23 cellular contexts compared by ENCODE assay signal in genomic region chr20:1500496-1500895, GRCh38. TPM values are rescaled to one million over a fixed set of nuclear protein-coding genes. Genes with fewer than 3 reads are reported as not detected.
DNase-seq lines count a peak whose midpoint lies in the region; ATAC-seq and TF ChIP-seq lines count a peak whose summit lies in the region.
"Had no signal": no experiment of that assay in that cellular context is flagged by ENCODE, and none has a peak within 500 bp of the region (broad histone marks: within the 10 kb centered on the region; RNA-seq: fewer than 3 reads in every experiment).

No MANE protein-coding gene starts in this region.

- no peaks in the 10 kb centered on the region for H4K20me1 ChIP-seq in PC-9 (ENCODE audit: insufficient read depth)

- H3K27me3 ChIP-seq in HUES48 (ENCODE audit: control insufficient read depth, insufficient read depth, low read length) (no peaks in the 10 kb centered on the region), PC-9 (ENCODE audit: insufficient read depth, low read depth) (no peaks in the 10 kb centered on the region), lower lobe of right lung (ENCODE audit: low read depth) (peaks cover 4% of the 10 kb centered on the region)
- H3K27me3 ChIP-seq: tibial nerve had no signal

- H3K9me3 ChIP-seq in HUES48 (ENCODE audit: control insufficient read depth, insufficient read depth, low read length), result 0 out of 2 replicates have a peak, but pooled peaks cover 3% of the 10 kb centered on the region
- peaks cover 37% of the 10 kb centered on the region for H3K9me3 ChIP-seq in PC-9 (ENCODE audit: insufficient read depth, low read depth)
- H3K9me3 ChIP-seq in lower lobe of right lung, result no peaks in the 10 kb centered on the region

- POLR2A ChIA-PET in PC-9 (lab: Charles Lee; ENCODE audit: unreplicated experiment), result interaction anchor here (0.6 to 1.0 kb wide), 4 partner anchors 11 to 1423 kb away, joined by 3 to 6 read pairs (median 3); no protein-coding TSS in a partner anchor

- DNase-seq in PC-9 (no peak), left kidney (ENCODE audit: low read depth, low spot score) (peak; percentile 6), lower lobe of right lung (no peak), DMS79 (lab: John Stamatoyannopoulos, UW) (no peak)
- no peak for DNase-seq in activated naive CD4-positive, alpha-beta T cell (lab: John Stamatoyannopoulos, UW)
- no peak for DNase-seq in activated effector memory CD4-positive, alpha-beta T cell treated with Interleukin-2 at 50 U/mL for 16 hours
- DNase-seq: activated CD4-positive, alpha-beta T cell treated with anti-CD3 and anti-CD28 coated beads, Interleukin-2, amount 50 U/mL, for 1 hour; activated naive CD4-positive, alpha-beta T cell treated with anti-CD3 and anti-CD28 coated beads, Interleukin-2, amount 10 ng/mL, durations not matched to agents 7 days and 5 days; aorta; CD8-positive, alpha-beta memory T cell; DMS79 treated with DMSO at 0.1 percent for 48 hours; effector memory CD4-positive, alpha-beta T cell; kidney; mesenchymal stem cell; natural killer cell; pancreas; stimulated activated CD4-positive, alpha-beta T cell treated with anti-CD3 and anti-CD28 coated beads, Interleukin-1b, Interleukin-23, amount 100 ng/mL, for 48 hours; stimulated activated naive CD4-positive, alpha-beta T cell treated with Interleukin-2 at 50 U/mL for 16 hours; SW 1271 had no signal

- intact Hi-C loops in PC-9 (cut with micrococcal nuclease; ENCODE audit: unreplicated experiment) (loop anchor here (5.0 kb wide), 1 partner anchor 217 kb away; no protein-coding TSS in a partner anchor), lower lobe of right lung (cut with DNase I) (no loop called here)
- intact Hi-C loops in dendritic cell treated with granulocyte-macrophage colony-stimulating factor and Interleukin-4, amounts not matched to agents 40 ng/mL and 50 ng/mL, for 4 days (cut with micrococcal nuclease), result loop anchor here (5.0 kb wide), 1 partner anchor 188 kb away; no protein-coding TSS in a partner anchor

- H3K9me3 Mint-ChIP-seq in dendritic cell treated with granulocyte-macrophage colony-stimulating factor and Interleukin-4, amounts not matched to agents 40 ng/mL and 50 ng/mL, for 4 days, result no peaks in the 10 kb centered on the region
- H3K9me3 Mint-ChIP-seq: natural killer cell had no signal

- H3K9me2 ChIP-seq in PC-9 (ENCODE audit: insufficient read depth), result no peaks in the 10 kb centered on the region

- no TSS peak for BruUV-seq in PC-9 (replicated peaks; lab: Mats Ljungman, UMichigan)

- no peak overlapping the region for H3K4me3 ChIP-seq in HUES48 (ENCODE audit: low read depth, low read length)
- no peak overlapping the region for H3K4me3 ChIP-seq in PC-9
- no peak overlapping the region for H3K4me3 ChIP-seq in lower lobe of right lung
- H3K4me3 ChIP-seq: pancreas, tibial nerve had no signal

- H3K4me1 ChIP-seq in HUES48 (ENCODE audit: control insufficient read depth, insufficient read depth, low read length) (peaks cover 11% of the 10 kb centered on the region), PC-9 (replicated peaks; ENCODE audit: insufficient read depth) (peaks cover 36% of the 10 kb centered on the region), lower lobe of right lung (no peaks in the 10 kb centered on the region)
- H3K4me1 ChIP-seq: pancreas, tibial nerve had no signal

- no peak overlapping the region for H3K4me2 ChIP-seq in PC-9

- no peaks in the 10 kb centered on the region for H3K36me3 ChIP-seq in HUES48 (ENCODE audit: control insufficient read depth, insufficient read depth, low read length)
- no peaks in the 10 kb centered on the region for H3K36me3 ChIP-seq in PC-9 (ENCODE audit: low read depth)
- H3K36me3 ChIP-seq in lower lobe of right lung, result no peaks in the 10 kb centered on the region
- H3K36me3 ChIP-seq: pancreas, tibial nerve had no signal

- H3K9ac ChIP-seq in HUES48 (ENCODE audit: low read depth, low read length), result no peak overlapping the region; the same call in none of the 2 replicates

- no peak for ATAC-seq in lower lobe of right lung
- ATAC-seq: natural killer cell, pancreas had no signal

- H3K4me3 Mint-ChIP-seq in dendritic cell treated with granulocyte-macrophage colony-stimulating factor and Interleukin-4, amounts not matched to agents 40 ng/mL and 50 ng/mL, for 4 days, result no peak overlapping the region
- H3K4me3 Mint-ChIP-seq: activated naive CD4-positive, alpha-beta T cell treated with anti-CD3 and anti-CD28 coated beads, Interleukin-2, amount 10 ng/mL, durations not matched to agents 7 days and 5 days; CD8-positive, alpha-beta memory T cell; natural killer cell had no signal

- H2AFZ ChIP-seq in PC-9, result no peak overlapping the region

- H3K79me2 ChIP-seq in PC-9 (ENCODE audit: low read depth), result no peaks in the 10 kb centered on the region

- peaks cover 7% of the 10 kb centered on the region; the same call in 1 of the 2 replicates for H3F3A ChIP-seq in PC-9 (ENCODE audit: insufficient read depth, low read depth)

- no peaks in the 10 kb centered on the region for H3K27me3 Mint-ChIP-seq in dendritic cell treated with granulocyte-macrophage colony-stimulating factor and Interleukin-4, amounts not matched to agents 40 ng/mL and 50 ng/mL, for 4 days

- H3K27ac Mint-ChIP-seq in dendritic cell treated with granulocyte-macrophage colony-stimulating factor and Interleukin-4, amounts not matched to agents 40 ng/mL and 50 ng/mL, for 4 days, result peak overlapping the region; percentile 26
- H3K27ac Mint-ChIP-seq: activated naive CD4-positive, alpha-beta T cell treated with anti-CD3 and anti-CD28 coated beads, Interleukin-2, amount 10 ng/mL, durations not matched to agents 7 days and 5 days; CD8-positive, alpha-beta memory T cell; natural killer cell had no signal

- CTCF ChIA-PET in PC-9 (lab: Charles Lee), result interaction anchor here (1.4 to 1.9 kb wide), 3 partner anchors 22 to 276 kb away, joined by 3 to 11 read pairs (median 5); no protein-coding TSS in a partner anchor

- H3K36me3 Mint-ChIP-seq in dendritic cell treated with granulocyte-macrophage colony-stimulating factor and Interleukin-4, amounts not matched to agents 40 ng/mL and 50 ng/mL, for 4 days (ENCODE audit: low read depth), result peaks cover 6% of the 10 kb centered on the region
- H3K36me3 Mint-ChIP-seq: activated naive CD4-positive, alpha-beta T cell treated with anti-CD3 and anti-CD28 coated beads, Interleukin-2, amount 10 ng/mL, durations not matched to agents 7 days and 5 days had no signal

- TF ChIP-seq CTCF in PC-9 (conservative IDR thresholded peaks at IDR 0.05) (no peak), lower lobe of right lung (IDR thresholded peaks at IDR 0.05) (no peak)

- H3K27ac ChIP-seq in HUES48 (ENCODE audit: low read depth, low read length) (peak overlapping the region; percentile 4), PC-9 (peak overlapping the region; percentile 51), lower lobe of right lung (no peak overlapping the region)
- H3K27ac ChIP-seq: pancreas, tibial nerve had no signal

- H3K4me1 Mint-ChIP-seq in dendritic cell treated with granulocyte-macrophage colony-stimulating factor and Interleukin-4, amounts not matched to agents 40 ng/mL and 50 ng/mL, for 4 days (ENCODE audit: low read depth), result peaks cover 21% of the 10 kb centered on the region

RNA-seq across cellular contexts. Expression of gene SIRPB2, which starts 9.3 kb away (rescaled TPM):
- 4.5 and 7.1 TPM in 2 replicates for total RNA-seq in PC-9 (2021)
- total RNA-seq in lower lobe of right lung, result 32.2 TPM
- total RNA-seq: CD8-positive, alpha-beta memory T cell; chondrocyte had no signal

RNA-seq across cellular contexts. Expression of gene NSFL1C, which starts 33.8 kb away (rescaled TPM):
- total RNA-seq in PC-9 (2021) (151 and 160 TPM in 2 replicates), lower lobe of right lung (73.8 TPM)

RNA-seq across cellular contexts. Expression of gene SIRPD, which starts 57.0 kb away (rescaled TPM):
- 0.37 and 0.53 TPM in 2 replicates for total RNA-seq in PC-9 (2021)
- 1.5 TPM for total RNA-seq in lower lobe of right lung
- total RNA-seq: CD8-positive, alpha-beta memory T cell; chondrocyte; natural killer cell; pancreas; tibial nerve had no signal
